In the genomic region with DNA sequence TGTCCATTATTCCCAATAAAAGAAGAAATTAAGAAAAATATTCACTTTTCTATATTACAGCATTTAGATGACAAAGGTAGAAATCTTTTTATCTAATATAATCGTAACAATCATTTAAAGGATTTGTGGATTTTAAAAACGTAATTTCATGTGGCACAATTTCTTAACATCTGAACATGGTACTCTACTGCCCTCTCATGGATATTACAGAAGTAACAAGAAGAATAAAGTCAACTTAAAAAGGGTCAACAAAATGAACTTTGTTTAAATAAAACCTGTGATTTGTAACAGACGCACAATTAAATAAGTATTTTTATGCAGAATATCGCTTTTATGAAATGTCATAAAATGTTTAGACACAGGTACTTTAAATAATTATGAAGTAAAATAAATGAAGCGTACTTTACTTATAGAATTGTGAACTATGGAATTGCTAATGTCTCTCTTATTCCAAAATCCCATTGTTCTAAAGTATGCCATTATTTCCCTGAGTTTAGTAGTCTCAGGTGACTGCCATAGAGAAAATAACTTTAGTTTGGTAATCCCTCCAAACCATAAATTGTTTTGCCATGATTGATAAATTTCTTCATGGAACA, we compare ENCODE assay signal across 8 cellular contexts.
DNase-seq lines count a peak whose midpoint lies in the region; ATAC-seq lines count a peak whose summit lies in the region.

No MANE protein-coding gene starts in this region.

- peak; percentile 0 to 8 for DNase-seq in NCI-H2081 (lab: John Stamatoyannopoulos, UW)
- DNase-seq in NCI-H2081 treated with DMSO at 0.1 percent for 48 hours (lab: John Stamatoyannopoulos, UW), result no peak
- DNase-seq in NCI-H526 (lab: John Stamatoyannopoulos, UW), result peak; percentile 29 to 53
- DNase-seq in dermis blood vessel endothelial cell, result peak; percentile 63
- DNase-seq in neuronal stem cell (ENCODE audit: low spot score), result peak; percentile 27
- DNase-seq in effector CD8-positive, alpha-beta T cell (lab: John Stamatoyannopoulos, UW), result no peak

- H3K9me3 ChIP-seq in neuronal stem cell (replicated peaks in 1 of 2; ENCODE audit: control insufficient read depth in 2 of 2, insufficient read depth in 1 of 2, low read depth in 1 of 2, low read length in 2 of 2), result no peaks in the 10 kb centered on the region

- H3K9ac ChIP-seq in neuronal stem cell (ENCODE audit: low read depth, low read length, poor library complexity), result no peak overlapping the region

- H3K18ac ChIP-seq in neuronal stem cell (ENCODE audit: low read length), result no peak overlapping the region

- H2BK15ac ChIP-seq in neuronal stem cell (ENCODE audit: low read length), result no peak overlapping the region

- no peak for ATAC-seq in GM18868 (IDR thresholded peaks at IDR 0.05; ENCODE audit: unreplicated experiment)
- no peak for ATAC-seq in stimulated activated memory B cell treated with anti-CD40 and anti-IgM and Interleukin-4, amounts not matched to agents 10 μg/mL and 1 μg/mL and 100 μg/mL, for 72 hours

- no peak overlapping the region for H3K27ac Mint-ChIP-seq in stimulated activated memory B cell treated with anti-CD40 and anti-IgM and Interleukin-4, amounts not matched to agents 10 μg/mL and 1 μg/mL and 100 μg/mL, for 72 hours

- no CpG with 5 or more reads among the region's 5 CpGs for WGBS in neuronal stem cell (ENCODE audit: extremely low coverage in 2 of 2, insufficient read length in 2 of 2, insufficient replicate concordance in 1 of 2), 2 donors

- no peak overlapping the region for H3K4me3 Mint-ChIP-seq in stimulated activated memory B cell treated with anti-CD40 and anti-IgM and Interleukin-4, amounts not matched to agents 10 μg/mL and 1 μg/mL and 100 μg/mL, for 72 hours

- H3K27ac ChIP-seq in neuronal stem cell (replicated peaks; ENCODE audit: low read length), result no peak overlapping the region

- H2BK5ac ChIP-seq in neuronal stem cell (ENCODE audit: low read length), result no peak overlapping the region

- no peak overlapping the region for H2BK120ac ChIP-seq in neuronal stem cell (ENCODE audit: low read depth, low read length)

- no peaks in the 10 kb centered on the region for H3K36me3 ChIP-seq in neuronal stem cell (replicated peaks in 1 of 2; ENCODE audit: control insufficient read depth in 2 of 2, insufficient read depth in 2 of 2, low read length in 2 of 2)

- H3K27me3 Mint-ChIP-seq in stimulated activated memory B cell treated with anti-CD40 and anti-IgM and Interleukin-4, amounts not matched to agents 10 μg/mL and 1 μg/mL and 100 μg/mL, for 72 hours, result no peaks in the 10 kb centered on the region

- H2AK5ac ChIP-seq in neuronal stem cell (ENCODE audit: low read depth, low read length), result no peak overlapping the region

- no peaks in the 10 kb centered on the region for H3K9me3 Mint-ChIP-seq in stimulated activated memory B cell treated with anti-CD40 and anti-IgM and Interleukin-4, amounts not matched to agents 10 μg/mL and 1 μg/mL and 100 μg/mL, for 72 hours

- no peak overlapping the region for H3K14ac ChIP-seq in neuronal stem cell (ENCODE audit: low read length)

- H3K79me1 ChIP-seq in neuronal stem cell (ENCODE audit: low read depth, low read length), result no peaks in the 10 kb centered on the region

- no peaks in the 10 kb centered on the region for H3K36me3 Mint-ChIP-seq in stimulated activated memory B cell treated with anti-CD40 and anti-IgM and Interleukin-4, amounts not matched to agents 10 μg/mL and 1 μg/mL and 100 μg/mL, for 72 hours

- H2BK12ac ChIP-seq in neuronal stem cell (ENCODE audit: low read length), result no peak overlapping the region

- no peaks in the 10 kb centered on the region for H3K4me1 ChIP-seq in neuronal stem cell (ENCODE audit: control insufficient read depth in 2 of 2, insufficient read depth in 1 of 2, low read depth in 1 of 2, low read length in 2 of 2)

- no peaks in the 10 kb centered on the region for H3K27me3 ChIP-seq in neuronal stem cell (ENCODE audit: control insufficient read depth in 3 of 3, insufficient read depth in 3 of 3, low read depth in 1 of 3, low read length in 3 of 3)

- H3K4me1 Mint-ChIP-seq in stimulated activated memory B cell treated with anti-CD40 and anti-IgM and Interleukin-4, amounts not matched to agents 10 μg/mL and 1 μg/mL and 100 μg/mL, for 72 hours, result no peaks in the 10 kb centered on the region

- no peak overlapping the region for H2AFZ ChIP-seq in neuronal stem cell (ENCODE audit: low read length)

- no peak overlapping the region for H3K4ac ChIP-seq in neuronal stem cell (ENCODE audit: low read length)

- no peak overlapping the region for H4K91ac ChIP-seq in neuronal stem cell (ENCODE audit: low read depth, low read length, poor library complexity)

- H3K4me3 ChIP-seq in neuronal stem cell (ENCODE audit: low read length in 2 of 2), result no peak overlapping the region

- H4K8ac ChIP-seq in neuronal stem cell (ENCODE audit: low read depth, low read length), result no peak overlapping the region

- no peak overlapping the region for H3K23ac ChIP-seq in neuronal stem cell (ENCODE audit: low read depth, low read length, poor library complexity)

- H3K4me2 ChIP-seq in neuronal stem cell (ENCODE audit: insufficient read depth, low read length, poor library complexity, severe bottlenecking), result no peak overlapping the region

Comparison
In these comparisons a context has a peak if more than half of its experiments do, and no peak if none do; other contexts are left out.
1. DNase-seq: peak in NCI-H2081 (2 of 2), NCI-H526 (2 of 2), dermis blood vessel endothelial cell (single experiment) and neuronal stem cell (single experiment); none in NCI-H2081 treated with DMSO at 0.1 percent for 48 hours (single experiment) and effector CD8-positive, alpha-beta T cell (single experiment).